In the genomic region with DNA sequence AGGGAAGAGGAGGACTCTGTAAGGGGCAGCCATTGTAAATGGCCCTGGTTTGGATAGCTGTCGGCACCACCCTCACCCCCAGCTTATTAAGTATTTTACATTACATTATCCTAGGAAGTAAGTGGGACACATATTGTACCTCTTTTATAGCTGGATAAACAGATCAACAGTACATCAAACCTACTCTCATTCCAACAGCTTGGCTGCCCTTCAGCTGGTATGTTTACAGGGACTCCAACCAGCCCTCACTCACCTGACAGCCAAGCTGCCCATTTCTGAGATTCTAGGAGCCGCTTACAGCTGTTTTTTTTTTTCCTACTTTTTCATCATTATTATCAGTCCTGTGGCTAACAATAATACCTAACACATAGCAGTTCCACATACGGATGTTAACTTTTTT, we compare ENCODE assay signal across 19 cellular contexts.
"Had no signal": no experiment of that assay in that cellular context is flagged by ENCODE, and none has a peak within 500 bp of the region (broad histone marks: within the 10 kb centered on the region; RNA-seq: fewer than 3 reads in every experiment).

No MANE protein-coding gene starts in this region.

- H3K27ac ChIP-seq: brain microvascular endothelial cell, coronary artery, dorsolateral prefrontal cortex, tibial nerve had no signal

- DNase-seq: activated CD4-positive, alpha-beta T cell treated with anti-CD3 and anti-CD28 coated beads for 4 hours; activated CD4-positive, alpha-beta T cell treated with anti-CD3 and anti-CD28 coated beads, Interleukin-2, amount 50 U/mL, for 4 hours; activated effector memory CD4-positive, alpha-beta T cell treated with anti-CD3 and anti-CD28 coated beads, Interleukin-2, amount 50 U/mL, for 16 hours; activated naive CD4-positive, alpha-beta T cell treated with anti-CD3 and anti-CD28 coated beads for 36 hours; amniotic stem cell; brain microvascular endothelial cell; dorsolateral prefrontal cortex; effector memory CD4-positive, alpha-beta T cell; left cardiac atrium; left ventricle myocardium superior; occipital lobe; small intestine; stimulated activated CD4-positive, alpha-beta T cell treated with anti-CD3 and anti-CD28 coated beads, Interleukin-4, amount 100 ng/mL, for 24 hours; stimulated activated naive CD4-positive, alpha-beta T cell treated with Interleukin-2 at 50 U/mL for 16 hours; T-cell had no signal

- H3K9me3 ChIP-seq: tibial nerve had no signal

- H3K27me3 ChIP-seq: brain microvascular endothelial cell, dorsolateral prefrontal cortex, tibial nerve had no signal

- H3K36me3 ChIP-seq: brain microvascular endothelial cell, tibial nerve had no signal

- ATAC-seq: left cardiac atrium, left ventricle myocardium superior, sciatic nerve, T-cell had no signal

- H3K27me3 Mint-ChIP-seq: T-cell had no signal

- H3K4me3 ChIP-seq: coronary artery, dorsolateral prefrontal cortex, tibial nerve had no signal

- H3K36me3 Mint-ChIP-seq: T-cell had no signal

- H3K27ac Mint-ChIP-seq: activated naive CD4-positive, alpha-beta T cell treated with anti-CD3 and anti-CD28 coated beads for 36 hours; activated T-helper 1 cell treated with anti-CD3 and anti-CD28 coated beads, Interleukin-12 subunit alpha, Interleukin-12 subunit beta, Interleukin-2, Interleukin-4 antibody, amounts not matched to agents 30 ng/mL and 10 ng/mL and 1 ng/mL, durations not matched to agents 14 hours and 24 hours and 36 hours had no signal

- H3K4me3 Mint-ChIP-seq: activated naive CD4-positive, alpha-beta T cell treated with anti-CD3 and anti-CD28 coated beads for 36 hours; activated T-helper 1 cell treated with anti-CD3 and anti-CD28 coated beads, Interleukin-12 subunit alpha, Interleukin-12 subunit beta, Interleukin-2, Interleukin-4 antibody, amounts not matched to agents 30 ng/mL and 10 ng/mL and 1 ng/mL, durations not matched to agents 14 hours and 24 hours and 36 hours; T-cell had no signal

- H3K9me3 Mint-ChIP-seq: activated naive CD4-positive, alpha-beta T cell treated with anti-CD3 and anti-CD28 coated beads for 36 hours; activated T-helper 1 cell treated with anti-CD3 and anti-CD28 coated beads, Interleukin-12 subunit alpha, Interleukin-12 subunit beta, Interleukin-2, Interleukin-4 antibody, amounts not matched to agents 30 ng/mL and 10 ng/mL and 1 ng/mL, durations not matched to agents 14 hours and 24 hours and 36 hours; T-cell had no signal
